Comparison of ENCODE assay signal across 11 cellular contexts in genomic region chr11:70112017-70112434, GRCh38. TPM values are rescaled to one million over a fixed set of nuclear protein-coding genes. Genes with fewer than 3 reads are reported as not detected.
DNase-seq lines count a peak whose midpoint lies in the region; ATAC-seq and TF ChIP-seq lines count a peak whose summit lies in the region.
"Had no signal": no experiment of that assay in that cellular context is flagged by ENCODE, and none has a peak within 500 bp of the region (broad histone marks: within the 10 kb centered on the region; RNA-seq: fewer than 3 reads in every experiment).

No MANE protein-coding gene starts in this region.

- H3K4me3 ChIP-seq in BLaER1 (peak overlapping the region; percentile 40; the same call in 1 of the 2 replicates), NT2/D1 (ENCODE audit: insufficient read length, low read depth) (no peak overlapping the region), heart right ventricle (no peak overlapping the region), neuronal stem cell (ENCODE audit: low read length in 2 of 2) (no peak overlapping the region)

- H4K8ac ChIP-seq in neuronal stem cell (ENCODE audit: low read depth, low read length) = no peak overlapping the region

- no peak overlapping the region for H4K91ac ChIP-seq in neuronal stem cell (ENCODE audit: low read depth, low read length, poor library complexity)

- H3K9ac ChIP-seq in BLaER1 = 0 out of 2 replicates have a peak overlapping the region, but pooled peaks have one; percentile 35
- H3K9ac ChIP-seq in NT2/D1 (ENCODE audit: insufficient read length, low read depth) = peak overlapping the region; percentile 32
- no peak overlapping the region for H3K9ac ChIP-seq in neuronal stem cell (ENCODE audit: low read depth, low read length, poor library complexity)

- TF ChIP-seq CTCF in heart right ventricle (IDR thresholded peaks at IDR 0.05) = no peak

- no peaks in the 10 kb centered on the region for H4K20me1 ChIP-seq in BLaER1

- no peak overlapping the region for H3K4ac ChIP-seq in neuronal stem cell (ENCODE audit: low read length)

- 17 to 23% methylated on average over 5 of the region's 5 CpGs for WGBS in heart right ventricle, 2 donors
- no CpG with 5 or more reads among the region's 5 CpGs for WGBS in neuronal stem cell (ENCODE audit: extremely low coverage in 2 of 2, insufficient read length in 2 of 2, insufficient replicate concordance in 1 of 2), 2 donors

- H2BK12ac ChIP-seq in neuronal stem cell (ENCODE audit: low read length) = no peak overlapping the region

- no peak overlapping the region for H2BK5ac ChIP-seq in neuronal stem cell (ENCODE audit: low read length)

- H3K4me1 ChIP-seq in BLaER1 (peaks cover 66% of the 10 kb centered on the region), NT2/D1 (ENCODE audit: insufficient read depth, insufficient read length) (peaks cover 19% of the 10 kb centered on the region), heart right ventricle (peaks cover 2 to 34% (median 21%) of the 10 kb centered on the region in 9 donors), neuronal stem cell (ENCODE audit: control insufficient read depth in 2 of 2, insufficient read depth in 1 of 2, low read depth in 1 of 2, low read length in 2 of 2) (peaks cover 7 to 22% of the 10 kb centered on the region in 2 donors)

- H3K23ac ChIP-seq in neuronal stem cell (ENCODE audit: low read depth, low read length, poor library complexity) = no peak overlapping the region

- ATAC-seq in heart right ventricle (peak; percentile 55 to 83 (median 76)), GM18907 (IDR thresholded peaks at IDR 0.05; ENCODE audit: unreplicated experiment) (no peak)

- H2AFZ ChIP-seq in neuronal stem cell (ENCODE audit: low read length) = peak overlapping the region; percentile 40

- no peaks in the 10 kb centered on the region for H3K27me3 ChIP-seq in BLaER1
- H3K27me3 ChIP-seq in NT2/D1 (ENCODE audit: insufficient read depth, insufficient read length) = no peaks in the 10 kb centered on the region
- no peaks in the 10 kb centered on the region for H3K27me3 ChIP-seq in heart right ventricle
- peaks cover 0 to 3% (median 0%) of the 10 kb centered on the region in 3 experiments for H3K27me3 ChIP-seq in neuronal stem cell (ENCODE audit: control insufficient read depth in 3 of 3, insufficient read depth in 3 of 3, low read depth in 1 of 3, low read length in 3 of 3)

- no peak overlapping the region; the same call in 1 of the 2 replicates for H3K27ac ChIP-seq in BLaER1
- peak overlapping the region; percentile 19 to 89 (median 68) for H3K27ac ChIP-seq in heart right ventricle
- H3K27ac ChIP-seq in neuronal stem cell (replicated peaks; ENCODE audit: low read length) = no peak overlapping the region
- no peak overlapping the region for H3K27ac ChIP-seq in caudate nucleus (ENCODE audit: low read depth, low read length)

- no peaks in the 10 kb centered on the region for H3K79me1 ChIP-seq in neuronal stem cell (ENCODE audit: low read depth, low read length)

- DNase-seq in NT2/D1 (ENCODE audit: low read depth, low spot score) (no peak), heart right ventricle (peak; percentile 23 to 49), neuronal stem cell (ENCODE audit: low spot score) (no peak), iPS-NIHi7 (ENCODE audit: extremely low spot score) (no peak), caudate nucleus (lab: John Stamatoyannopoulos, UW) (no peak)
- DNase-seq in effector CD4-positive, alpha-beta T cell = no peak
- DNase-seq: activated gamma-delta T cell treated with Interleukin-2 at 50 U/mL for 16 hours, SIG-M5 had no signal

- intact Hi-C loops in heart right ventricle (cut with DNase I) = loop anchor here in 1 of 10 donors (5.0 kb wide), 1 partner anchor 195 kb away; no protein-coding TSS in a partner anchor

- no peaks in the 10 kb centered on the region for H3K9me3 ChIP-seq in BLaER1
- no peaks in the 10 kb centered on the region for H3K9me3 ChIP-seq in NT2/D1 (ENCODE audit: insufficient read depth, low read length)
- H3K9me3 ChIP-seq in heart right ventricle = no peaks in the 10 kb centered on the region
- H3K9me3 ChIP-seq in neuronal stem cell (replicated peaks in 1 of 2; ENCODE audit: control insufficient read depth in 2 of 2, insufficient read depth in 1 of 2, low read depth in 1 of 2, low read length in 2 of 2) = peaks cover 0 to 2% of the 10 kb centered on the region in 2 donors

- no peak overlapping the region for H2AK5ac ChIP-seq in neuronal stem cell (ENCODE audit: low read depth, low read length)

- H2BK120ac ChIP-seq in neuronal stem cell (ENCODE audit: low read depth, low read length) = no peak overlapping the region

- no peak overlapping the region for H2BK15ac ChIP-seq in neuronal stem cell (ENCODE audit: low read length)

- peak overlapping the region; percentile 96 for H3K4me2 ChIP-seq in BLaER1
- H3K4me2 ChIP-seq in neuronal stem cell (ENCODE audit: insufficient read depth, low read length, poor library complexity, severe bottlenecking) = no peak overlapping the region

- H3K36me3 ChIP-seq in BLaER1 (no peaks in the 10 kb centered on the region), NT2/D1 (ENCODE audit: insufficient read depth, insufficient read length, low read length) (no peaks in the 10 kb centered on the region), heart right ventricle (peaks cover 0 to 22% (median 0%) of the 10 kb centered on the region in 9 donors), neuronal stem cell (replicated peaks in 1 of 2; ENCODE audit: control insufficient read depth in 2 of 2, insufficient read depth in 2 of 2, low read length in 2 of 2) (no peaks in the 10 kb centered on the region)

- H3K14ac ChIP-seq in neuronal stem cell (ENCODE audit: low read length) = no peak overlapping the region

- no peak overlapping the region for H3K18ac ChIP-seq in neuronal stem cell (ENCODE audit: low read length)

RNA-seq across cellular contexts. Expression of gene ANO1, which starts 33.9 kb away (rescaled TPM):
- 10 to 100 TPM in 5 of 10 donors, 1 to 10 TPM in 5; 6.6 to 13.8 (median 9.7) TPM for total RNA-seq in heart right ventricle
- polyA plus RNA-seq in heart right ventricle = 10 to 100 TPM in 1 of 2 donors, 1 to 10 TPM in 1; 6.8 to 12.7 TPM
- 0.20 TPM for polyA plus RNA-seq in neuronal stem cell (2013, experiment 1 of 2)
- polyA plus RNA-seq in neuronal stem cell (2013, experiment 2 of 2) = 0.28 TPM
- polyA plus RNA-seq: neural cell had no signal

Comparison
In these comparisons a context has a peak if more than half of its experiments do, and no peak if none do; other contexts are left out.
1. H3K27ac ChIP-seq: peak in heart right ventricle (10 of 10); none in BLaER1 (single experiment), neuronal stem cell (single experiment) and caudate nucleus (single experiment).
2. DNase-seq: peak in heart right ventricle (2 of 2); none in NT2/D1 (single experiment), neuronal stem cell (single experiment), effector CD4-positive, alpha-beta T cell (single experiment), iPS-NIHi7 (single experiment) and caudate nucleus (0 of 61).